18 cellular contexts compared by ENCODE assay signal in the genomic region with DNA sequence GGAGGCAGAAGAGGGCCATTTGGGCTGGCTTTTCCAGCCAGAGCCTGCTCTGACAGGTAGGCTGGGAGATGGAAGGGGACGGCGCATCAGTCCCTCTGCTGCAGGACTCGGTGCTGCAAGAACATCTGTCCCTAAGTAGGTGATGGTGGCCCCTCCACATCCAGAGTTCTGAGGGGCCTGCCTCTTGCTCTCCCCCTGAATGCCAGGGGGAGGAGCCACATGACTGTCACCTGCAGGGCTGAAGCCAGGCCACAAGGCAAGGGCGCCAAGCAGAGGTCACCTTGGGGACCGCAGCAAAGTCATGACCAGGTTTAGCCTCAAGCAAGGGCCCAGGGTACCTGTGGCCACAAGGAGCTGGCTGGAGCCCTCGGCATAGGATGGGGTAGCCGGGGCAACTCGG.
DNase-seq lines count a peak whose midpoint lies in the region; ATAC-seq and TF ChIP-seq lines count a peak whose summit lies in the region.
"Had no signal": no experiment of that assay in that cellular context is flagged by ENCODE, and none has a peak within 500 bp of the region (broad histone marks: within the 10 kb centered on the region; RNA-seq: fewer than 3 reads in every experiment).

No MANE protein-coding gene starts in this region.

- H3K79me1 ChIP-seq in mesendoderm (ENCODE audit: low read length), result peaks cover 2% of the 10 kb centered on the region

- no peak overlapping the region for H3K4me3 ChIP-seq in H7 (ENCODE audit: insufficient read depth, low read depth, low read length)
- no peak overlapping the region for H3K4me3 ChIP-seq in mesendoderm (ENCODE audit: low read length)
- H3K4me3 ChIP-seq in BE2C (ENCODE audit: low read depth, low read length), result no peak overlapping the region
- H3K4me3 ChIP-seq: SK-N-MC, tibial artery had no signal

- H3K4me1 ChIP-seq in mesendoderm (ENCODE audit: control insufficient read depth, low read depth, low read length), result peaks cover 3% of the 10 kb centered on the region
- peaks cover 53% of the 10 kb centered on the region for H3K4me1 ChIP-seq in BE2C

- no peak overlapping the region for H3K23ac ChIP-seq in mesendoderm (ENCODE audit: low read length)

- no peaks in the 10 kb centered on the region for H3K79me2 ChIP-seq in mesendoderm (ENCODE audit: control insufficient read depth, insufficient read depth, low read length)

- H3K56ac ChIP-seq in mesendoderm (ENCODE audit: low read length), result no peak overlapping the region

- H3K9me3 Mint-ChIP-seq in CD14-positive monocyte, result peaks cover 0 to 3% (median 0%) of the 10 kb centered on the region in 7 donors
- no peaks in the 10 kb centered on the region for H3K9me3 Mint-ChIP-seq in central memory CD8-positive, alpha-beta T cell
- H3K9me3 Mint-ChIP-seq: nephron progenitor cell had no signal

- H2BK120ac ChIP-seq in mesendoderm (ENCODE audit: low read depth, low read length), result no peak overlapping the region

- H2BK5ac ChIP-seq in mesendoderm (ENCODE audit: low read length), result no peak overlapping the region

- H3K27me3 Mint-ChIP-seq in CD14-positive monocyte (ENCODE audit: low read depth in 3 of 3), result peaks cover 0 to 2% (median 0%) of the 10 kb centered on the region in 3 donors
- no peaks in the 10 kb centered on the region for H3K27me3 Mint-ChIP-seq in central memory CD8-positive, alpha-beta T cell

- H3K4me3 Mint-ChIP-seq in CD14-positive monocyte, result no peak overlapping the region
- H3K4me3 Mint-ChIP-seq in central memory CD8-positive, alpha-beta T cell, result no peak overlapping the region
- H3K4me3 Mint-ChIP-seq: nephron progenitor cell had no signal

- peaks cover 95% of the 10 kb centered on the region for H3K4me1 Mint-ChIP-seq in CD14-positive monocyte
- H3K4me1 Mint-ChIP-seq in central memory CD8-positive, alpha-beta T cell, result peaks cover 100% of the 10 kb centered on the region

- H3K4me2 ChIP-seq in mesendoderm (ENCODE audit: low read length), result no peak overlapping the region

- intact Hi-C loops in CD14-positive monocyte (cut with micrococcal nuclease), result loop anchor here (5.0 to 10.0 kb wide), 4 partner anchors 38 to 270 kb away; a partner anchor contains a TSS

- no peak overlapping the region for H2BK15ac ChIP-seq in mesendoderm (replicated peaks; ENCODE audit: low read depth)

- WGBS in mesendoderm (ENCODE audit: extremely low coverage, insufficient coverage, low lambda C conversion rate), result no CpG with 5 or more reads among the region's 8 CpGs

- no peak overlapping the region for H3K18ac ChIP-seq in mesendoderm (ENCODE audit: low read length)

- H3K27ac Mint-ChIP-seq in CD14-positive monocyte, result peak overlapping the region in 5 of 7 donors; percentile 17 to 83 (median 59)
- peak overlapping the region; percentile 99 for H3K27ac Mint-ChIP-seq in central memory CD8-positive, alpha-beta T cell (ENCODE audit: low read depth)

- no peak overlapping the region for H4K8ac ChIP-seq in mesendoderm (ENCODE audit: low read depth, low read length)

- H3K36me3 ChIP-seq in H7 (replicated peaks; ENCODE audit: control insufficient read depth, insufficient read depth, low read length) (no peaks in the 10 kb centered on the region), mesendoderm (ENCODE audit: control insufficient read depth, insufficient read depth, low read length) (no peaks in the 10 kb centered on the region), BE2C (no peaks in the 10 kb centered on the region; the same call in 1 of the 2 replicates)
- H3K36me3 ChIP-seq: tibial artery had no signal

- H2AK5ac ChIP-seq in mesendoderm (ENCODE audit: low read length), result no peak overlapping the region

- H3K4ac ChIP-seq in mesendoderm (ENCODE audit: low read depth, low read length), result no peak overlapping the region

- H3K9ac ChIP-seq in mesendoderm (ENCODE audit: low read length), result no peak overlapping the region

- TF ChIP-seq CTCF in CD14-positive monocyte (IDR thresholded peaks at IDR 0.05) (no peak), BE2C (IDR thresholded peaks at IDR 0.05; ENCODE audit: low read depth, low read length) (no peak)

- H3K27me3 ChIP-seq in H7 (ENCODE audit: control insufficient read depth, insufficient read depth, low read length) (no peaks in the 10 kb centered on the region), mesendoderm (ENCODE audit: insufficient read depth, low read length, poor library complexity) (no peaks in the 10 kb centered on the region), BE2C (no peaks in the 10 kb centered on the region)
- H3K27me3 ChIP-seq: tibial artery had no signal

- DNase-seq in CD14-positive monocyte (ENCODE audit: low spot score) (no peak), H7 (peak; percentile 82), mesendoderm (peak; percentile 34), NCI-H187 treated with DMSO at 0.1 percent for 48 hours (lab: John Stamatoyannopoulos, UW) (no peak), kidney tubule cell (ENCODE audit: low spot score) (no peak), BE2C (no peak)
- DNase-seq in central memory CD8-positive, alpha-beta T cell (ENCODE audit: low spot score in 2 of 2), result no peak
- DNase-seq: activated gamma-delta T cell treated with Interleukin-2 at 50 U/mL for 16 hours; Karpas-422; NCI-H1436; NCI-H2227 treated with DMSO at 0.1 percent for 48 hours; nephron progenitor cell; stimulated activated CD4-positive, alpha-beta T cell treated with anti-CD3 and anti-CD28 coated beads, Interleukin-2, amount 100 ng/mL, for 24 hours; tibial artery had no signal

- H3K36me3 Mint-ChIP-seq in CD14-positive monocyte, result peaks cover 17 to 39% of the 10 kb centered on the region in 2 donors
- peaks cover 40% of the 10 kb centered on the region for H3K36me3 Mint-ChIP-seq in central memory CD8-positive, alpha-beta T cell (ENCODE audit: insufficient read depth)

- H3K9me3 ChIP-seq in BE2C, result no peaks in the 10 kb centered on the region
- H3K9me3 ChIP-seq: tibial artery had no signal

- ATAC-seq in central memory CD8-positive, alpha-beta T cell (replicated peaks; ENCODE audit: extremely low read depth, poor library complexity, severe bottlenecking), result no peak
- ATAC-seq in HG03432 (IDR thresholded peaks at IDR 0.05; ENCODE audit: unreplicated experiment), result no peak
- ATAC-seq: HCT116 had no signal

- H3K27ac ChIP-seq in mesendoderm (ENCODE audit: low read depth, low read length), result no peak overlapping the region
- H3K27ac ChIP-seq: HL-60, SK-N-MC, tibial artery had no signal

- no peak overlapping the region for H4K5ac ChIP-seq in mesendoderm (ENCODE audit: low read length)

Comparison
In these comparisons a context has a peak if more than half of its experiments do, and no peak if none do; other contexts are left out.
1. DNase-seq: peak in H7 (single experiment) and mesendoderm (single experiment); none in CD14-positive monocyte (single experiment), central memory CD8-positive, alpha-beta T cell (0 of 2), NCI-H187 treated with DMSO at 0.1 percent for 48 hours (single experiment), kidney tubule cell (single experiment) and BE2C (single experiment).